Comparison of ENCODE assay signal across 1 cellular context in the genomic region with DNA sequence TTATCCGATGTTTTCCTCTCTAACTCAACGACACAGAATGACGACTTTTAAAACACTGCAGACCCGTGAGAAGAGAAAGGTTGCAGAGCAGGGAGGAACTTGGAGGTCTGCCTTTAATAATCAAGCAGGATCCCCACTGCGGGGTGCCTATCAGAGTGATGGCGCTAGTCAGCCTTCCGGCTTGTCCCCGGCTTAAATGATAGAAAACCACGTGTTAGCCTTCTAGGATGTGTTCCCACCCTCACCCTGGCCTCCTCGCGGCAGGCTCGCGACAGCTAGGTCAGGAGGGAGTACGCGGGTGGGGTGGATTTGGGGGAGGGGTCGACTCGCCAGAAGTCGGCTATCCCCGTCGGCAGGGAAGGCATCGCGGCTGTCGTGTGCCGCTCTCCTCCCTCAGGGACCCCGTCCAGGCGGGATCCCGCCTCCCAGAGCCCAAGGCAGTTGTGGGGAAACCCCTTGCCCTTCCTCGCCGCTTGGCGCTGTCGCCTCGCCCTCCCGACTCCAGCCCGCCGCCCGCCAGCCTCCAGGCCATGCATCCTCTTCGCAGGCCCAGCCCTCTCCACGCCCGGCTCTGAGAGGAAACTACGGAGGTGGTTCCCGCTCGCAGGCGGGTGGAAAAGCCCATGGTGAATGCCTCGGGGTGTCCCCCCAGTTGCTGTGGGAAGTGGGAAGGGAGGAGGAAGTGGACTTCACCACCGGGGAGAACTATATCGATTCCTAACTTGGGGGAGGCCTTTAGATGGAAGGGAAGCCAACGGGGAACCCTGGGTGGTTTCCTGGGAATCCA.
A peak's percentile ranks its signal among the peaks of the same experiment; 100 is the strongest.
TF ChIP-seq lines count a peak whose summit lies in the region.

No MANE protein-coding gene starts in this region.

TF ChIP-seq in HEK293, 187 proteins besides CTCF, POLR2A, EP300 and RAD21 (continued from another document and continues in another):
- TF ChIP-seq, protein P1, sequence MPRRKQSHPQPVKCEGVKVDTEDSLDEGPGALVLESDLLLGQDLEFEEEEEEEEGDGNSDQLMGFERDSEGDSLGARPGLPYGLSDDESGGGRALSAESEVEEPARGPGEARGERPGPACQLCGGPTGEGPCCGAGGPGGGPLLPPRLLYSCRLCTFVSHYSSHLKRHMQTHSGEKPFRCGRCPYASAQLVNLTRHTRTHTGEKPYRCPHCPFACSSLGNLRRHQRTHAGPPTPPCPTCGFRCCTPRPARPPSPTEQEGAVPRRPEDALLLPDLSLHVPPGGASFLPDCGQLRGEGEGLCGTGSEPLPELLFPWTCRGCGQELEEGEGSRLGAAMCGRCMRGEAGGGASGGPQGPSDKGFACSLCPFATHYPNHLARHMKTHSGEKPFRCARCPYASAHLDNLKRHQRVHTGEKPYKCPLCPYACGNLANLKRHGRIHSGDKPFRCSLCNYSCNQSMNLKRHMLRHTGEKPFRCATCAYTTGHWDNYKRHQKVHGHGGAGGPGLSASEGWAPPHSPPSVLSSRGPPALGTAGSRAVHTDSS (tag by site-specific recombination; IDR thresholded peaks at IDR 0.05) = peak; percentile 52
- TF ChIP-seq, protein P2, sequence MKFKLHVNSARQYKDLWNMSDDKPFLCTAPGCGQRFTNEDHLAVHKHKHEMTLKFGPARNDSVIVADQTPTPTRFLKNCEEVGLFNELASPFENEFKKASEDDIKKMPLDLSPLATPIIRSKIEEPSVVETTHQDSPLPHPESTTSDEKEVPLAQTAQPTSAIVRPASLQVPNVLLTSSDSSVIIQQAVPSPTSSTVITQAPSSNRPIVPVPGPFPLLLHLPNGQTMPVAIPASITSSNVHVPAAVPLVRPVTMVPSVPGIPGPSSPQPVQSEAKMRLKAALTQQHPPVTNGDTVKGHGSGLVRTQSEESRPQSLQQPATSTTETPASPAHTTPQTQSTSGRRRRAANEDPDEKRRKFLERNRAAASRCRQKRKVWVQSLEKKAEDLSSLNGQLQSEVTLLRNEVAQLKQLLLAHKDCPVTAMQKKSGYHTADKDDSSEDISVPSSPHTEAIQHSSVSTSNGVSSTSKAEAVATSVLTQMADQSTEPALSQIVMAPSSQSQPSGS (tag by site-specific recombination; IDR thresholded peaks at IDR 0.05; ENCODE audit: low read depth) = 0 out of 2 replicates have a peak, but pooled peaks have one; percentile 3
- TF ChIP-seq, protein P3, sequence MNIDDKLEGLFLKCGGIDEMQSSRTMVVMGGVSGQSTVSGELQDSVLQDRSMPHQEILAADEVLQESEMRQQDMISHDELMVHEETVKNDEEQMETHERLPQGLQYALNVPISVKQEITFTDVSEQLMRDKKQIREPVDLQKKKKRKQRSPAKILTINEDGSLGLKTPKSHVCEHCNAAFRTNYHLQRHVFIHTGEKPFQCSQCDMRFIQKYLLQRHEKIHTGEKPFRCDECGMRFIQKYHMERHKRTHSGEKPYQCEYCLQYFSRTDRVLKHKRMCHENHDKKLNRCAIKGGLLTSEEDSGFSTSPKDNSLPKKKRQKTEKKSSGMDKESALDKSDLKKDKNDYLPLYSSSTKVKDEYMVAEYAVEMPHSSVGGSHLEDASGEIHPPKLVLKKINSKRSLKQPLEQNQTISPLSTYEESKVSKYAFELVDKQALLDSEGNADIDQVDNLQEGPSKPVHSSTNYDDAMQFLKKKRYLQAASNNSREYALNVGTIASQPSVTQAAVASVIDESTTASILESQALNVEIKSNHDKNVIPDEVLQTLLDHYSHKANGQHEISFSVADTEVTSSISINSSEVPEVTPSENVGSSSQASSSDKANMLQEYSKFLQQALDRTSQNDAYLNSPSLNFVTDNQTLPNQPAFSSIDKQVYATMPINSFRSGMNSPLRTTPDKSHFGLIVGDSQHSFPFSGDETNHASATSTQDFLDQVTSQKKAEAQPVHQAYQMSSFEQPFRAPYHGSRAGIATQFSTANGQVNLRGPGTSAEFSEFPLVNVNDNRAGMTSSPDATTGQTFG (tag by site-specific recombination; IDR thresholded peaks at IDR 0.05; ENCODE audit: borderline replicate concordance) = no peak
- no peak for TF ChIP-seq ZNF830 (tag by site-specific recombination; IDR thresholded peaks at IDR 0.05; ENCODE audit: low read depth)
- no peak for TF ChIP-seq ZNF560 (tag by site-specific recombination; IDR thresholded peaks at IDR 0.05; ENCODE audit: borderline replicate concordance)
- no peak for TF ChIP-seq ZNF112 (tag by site-specific recombination; IDR thresholded peaks at IDR 0.05)
- TF ChIP-seq, protein P4, sequence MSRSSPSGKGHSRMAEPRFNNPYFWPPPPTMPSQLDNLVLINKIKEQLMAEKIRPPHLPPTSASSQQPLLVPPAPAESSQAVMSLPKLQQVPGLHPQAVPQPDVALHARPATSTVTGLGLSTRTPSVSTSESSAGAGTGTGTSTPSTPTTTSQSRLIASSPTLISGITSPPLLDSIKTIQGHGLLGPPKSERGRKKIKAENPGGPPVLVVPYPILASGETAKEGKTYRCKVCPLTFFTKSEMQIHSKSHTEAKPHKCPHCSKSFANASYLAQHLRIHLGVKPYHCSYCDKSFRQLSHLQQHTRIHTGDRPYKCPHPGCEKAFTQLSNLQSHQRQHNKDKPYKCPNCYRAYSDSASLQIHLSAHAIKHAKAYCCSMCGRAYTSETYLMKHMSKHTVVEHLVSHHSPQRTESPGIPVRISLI (tag by site-specific recombination; IDR thresholded peaks at IDR 0.05) = no peak
- TF ChIP-seq ZNF664 (tag by site-specific recombination; IDR thresholded peaks at IDR 0.05) = no peak
- TF ChIP-seq KLF16 (tag by site-specific recombination; IDR thresholded peaks at IDR 0.05) = peak; percentile 94
- peak; percentile 79 for TF ChIP-seq ZFP37 (tag by site-specific recombination; IDR thresholded peaks at IDR 0.05)
- TF ChIP-seq ZNF768 (tag by site-specific recombination; IDR thresholded peaks at IDR 0.05) = no peak
- TF ChIP-seq, protein P5, sequence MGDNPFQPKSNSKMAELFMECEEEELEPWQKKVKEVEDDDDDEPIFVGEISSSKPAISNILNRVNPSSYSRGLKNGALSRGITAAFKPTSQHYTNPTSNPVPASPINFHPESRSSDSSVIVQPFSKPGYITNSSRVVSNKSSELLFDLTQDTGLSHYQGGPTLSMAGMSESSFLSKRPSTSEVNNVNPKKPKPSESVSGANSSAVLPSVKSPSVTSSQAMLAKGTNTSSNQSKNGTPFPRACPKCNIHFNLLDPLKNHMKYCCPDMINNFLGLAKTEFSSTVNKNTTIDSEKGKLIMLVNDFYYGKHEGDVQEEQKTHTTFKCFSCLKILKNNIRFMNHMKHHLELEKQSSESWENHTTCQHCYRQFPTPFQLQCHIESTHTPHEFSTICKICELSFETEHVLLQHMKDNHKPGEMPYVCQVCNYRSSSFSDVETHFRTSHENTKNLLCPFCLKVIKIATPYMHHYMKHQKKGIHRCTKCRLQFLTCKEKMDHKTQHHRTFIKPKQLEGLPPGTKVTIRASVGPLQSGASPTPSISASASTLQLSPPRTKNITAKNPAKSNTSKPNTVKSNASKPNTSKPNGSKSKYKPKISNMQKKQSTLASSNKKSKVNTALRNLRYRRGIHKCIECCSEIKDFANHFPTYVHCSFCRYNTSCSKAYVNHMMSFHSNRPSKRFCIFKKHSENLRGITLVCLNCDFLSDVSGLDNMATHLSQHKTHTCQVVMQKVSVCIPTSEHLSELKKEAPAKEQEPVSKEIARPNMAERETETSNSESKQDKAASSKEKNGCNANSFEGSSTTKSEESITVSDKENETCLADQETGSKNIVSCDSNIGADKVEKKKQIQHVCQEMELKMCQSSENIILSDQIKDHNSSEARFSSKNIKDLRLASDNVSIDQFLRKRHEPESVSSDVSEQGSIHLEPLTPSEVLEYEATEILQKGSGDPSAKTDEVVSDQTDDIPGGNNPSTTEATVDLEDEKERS (tag by site-specific recombination; IDR thresholded peaks at IDR 0.05) = 0 out of 2 replicates have a peak, but pooled peaks have one; percentile 10
- no peak for TF ChIP-seq ZSCAN16 (tag by site-specific recombination; IDR thresholded peaks at IDR 0.05)
- TF ChIP-seq, protein P6, sequence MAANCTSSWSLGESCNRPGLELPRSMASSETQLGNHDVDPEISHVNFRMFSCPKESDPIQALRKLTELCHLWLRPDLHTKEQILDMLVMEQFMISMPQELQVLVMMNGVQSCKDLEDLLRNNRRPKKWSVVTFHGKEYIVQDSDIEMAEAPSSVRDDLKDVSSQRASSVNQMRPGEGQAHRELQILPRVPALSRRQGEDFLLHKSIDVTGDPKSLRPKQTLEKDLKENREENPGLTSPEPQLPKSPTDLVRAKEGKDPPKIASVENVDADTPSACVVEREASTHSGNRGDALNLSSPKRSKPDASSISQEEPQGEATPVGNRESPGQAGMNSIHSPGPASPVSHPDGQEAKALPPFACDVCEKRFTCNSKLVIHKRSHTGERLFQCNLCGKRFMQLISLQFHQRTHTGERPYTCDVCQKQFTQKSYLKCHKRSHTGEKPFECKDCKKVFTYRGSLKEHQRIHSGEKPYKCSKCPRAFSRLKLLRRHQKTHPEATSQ (tag by site-specific recombination; IDR thresholded peaks at IDR 0.05) = peak; percentile 91
- no peak for TF ChIP-seq ZNF311 (tag by site-specific recombination; IDR thresholded peaks at IDR 0.05; ENCODE audit: borderline replicate concordance)
- TF ChIP-seq, protein P7, sequence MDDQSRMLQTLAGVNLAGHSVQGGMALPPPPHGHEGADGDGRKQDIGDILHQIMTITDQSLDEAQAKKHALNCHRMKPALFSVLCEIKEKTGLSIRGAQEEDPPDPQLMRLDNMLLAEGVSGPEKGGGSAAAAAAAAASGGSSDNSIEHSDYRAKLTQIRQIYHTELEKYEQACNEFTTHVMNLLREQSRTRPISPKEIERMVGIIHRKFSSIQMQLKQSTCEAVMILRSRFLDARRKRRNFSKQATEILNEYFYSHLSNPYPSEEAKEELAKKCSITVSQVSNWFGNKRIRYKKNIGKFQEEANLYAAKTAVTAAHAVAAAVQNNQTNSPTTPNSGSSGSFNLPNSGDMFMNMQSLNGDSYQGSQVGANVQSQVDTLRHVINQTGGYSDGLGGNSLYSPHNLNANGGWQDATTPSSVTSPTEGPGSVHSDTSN (CRISPR knock-in tag; IDR thresholded peaks at IDR 0.05) = no peak; the same call in 1 of the 2 replicates
- TF ChIP-seq, protein P8, sequence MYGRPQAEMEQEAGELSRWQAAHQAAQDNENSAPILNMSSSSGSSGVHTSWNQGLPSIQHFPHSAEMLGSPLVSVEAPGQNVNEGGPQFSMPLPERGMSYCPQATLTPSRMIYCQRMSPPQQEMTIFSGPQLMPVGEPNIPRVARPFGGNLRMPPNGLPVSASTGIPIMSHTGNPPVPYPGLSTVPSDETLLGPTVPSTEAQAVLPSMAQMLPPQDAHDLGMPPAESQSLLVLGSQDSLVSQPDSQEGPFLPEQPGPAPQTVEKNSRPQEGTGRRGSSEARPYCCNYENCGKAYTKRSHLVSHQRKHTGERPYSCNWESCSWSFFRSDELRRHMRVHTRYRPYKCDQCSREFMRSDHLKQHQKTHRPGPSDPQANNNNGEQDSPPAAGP (tag by site-specific recombination; IDR thresholded peaks at IDR 0.05) = peak; percentile 95
- peak; percentile 42; the same call in 1 of the 2 replicates for TF ChIP-seq ZBTB1 (tag by site-specific recombination; IDR thresholded peaks at IDR 0.05)
- peak; percentile 50; the same call in 1 of the 2 replicates for TF ChIP-seq ZSCAN23 (tag by site-specific recombination; IDR thresholded peaks at IDR 0.05)
- TF ChIP-seq ZNF623 (tag by site-specific recombination; IDR thresholded peaks at IDR 0.05) = no peak
- TF ChIP-seq, protein P9, sequence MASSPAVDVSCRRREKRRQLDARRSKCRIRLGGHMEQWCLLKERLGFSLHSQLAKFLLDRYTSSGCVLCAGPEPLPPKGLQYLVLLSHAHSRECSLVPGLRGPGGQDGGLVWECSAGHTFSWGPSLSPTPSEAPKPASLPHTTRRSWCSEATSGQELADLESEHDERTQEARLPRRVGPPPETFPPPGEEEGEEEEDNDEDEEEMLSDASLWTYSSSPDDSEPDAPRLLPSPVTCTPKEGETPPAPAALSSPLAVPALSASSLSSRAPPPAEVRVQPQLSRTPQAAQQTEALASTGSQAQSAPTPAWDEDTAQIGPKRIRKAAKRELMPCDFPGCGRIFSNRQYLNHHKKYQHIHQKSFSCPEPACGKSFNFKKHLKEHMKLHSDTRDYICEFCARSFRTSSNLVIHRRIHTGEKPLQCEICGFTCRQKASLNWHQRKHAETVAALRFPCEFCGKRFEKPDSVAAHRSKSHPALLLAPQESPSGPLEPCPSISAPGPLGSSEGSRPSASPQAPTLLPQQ (tag by site-specific recombination; IDR thresholded peaks at IDR 0.05) = peak; percentile 80
- peak; percentile 76 for TF ChIP-seq ZNF600 (tag by site-specific recombination; IDR thresholded peaks at IDR 0.05)
- no peak for TF ChIP-seq ZNF138 (tag by site-specific recombination; IDR thresholded peaks at IDR 0.05; ENCODE audit: borderline replicate concordance)
- TF ChIP-seq, protein P10, sequence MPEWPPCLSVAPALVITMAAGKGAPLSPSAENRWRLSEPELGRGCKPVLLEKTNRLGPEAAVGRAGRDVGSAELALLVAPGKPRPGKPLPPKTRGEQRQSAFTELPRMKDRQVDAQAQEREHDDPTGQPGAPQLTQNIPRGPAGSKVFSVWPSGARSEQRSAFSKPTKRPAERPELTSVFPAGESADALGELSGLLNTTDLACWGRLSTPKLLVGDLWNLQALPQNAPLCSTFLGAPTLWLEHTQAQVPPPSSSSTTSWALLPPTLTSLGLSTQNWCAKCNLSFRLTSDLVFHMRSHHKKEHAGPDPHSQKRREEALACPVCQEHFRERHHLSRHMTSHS (tag by site-specific recombination; IDR thresholded peaks at IDR 0.05) = no peak
- TF ChIP-seq ZNF521 (tag by site-specific recombination; IDR thresholded peaks at IDR 0.05) = no peak
- TF ChIP-seq, protein P11, sequence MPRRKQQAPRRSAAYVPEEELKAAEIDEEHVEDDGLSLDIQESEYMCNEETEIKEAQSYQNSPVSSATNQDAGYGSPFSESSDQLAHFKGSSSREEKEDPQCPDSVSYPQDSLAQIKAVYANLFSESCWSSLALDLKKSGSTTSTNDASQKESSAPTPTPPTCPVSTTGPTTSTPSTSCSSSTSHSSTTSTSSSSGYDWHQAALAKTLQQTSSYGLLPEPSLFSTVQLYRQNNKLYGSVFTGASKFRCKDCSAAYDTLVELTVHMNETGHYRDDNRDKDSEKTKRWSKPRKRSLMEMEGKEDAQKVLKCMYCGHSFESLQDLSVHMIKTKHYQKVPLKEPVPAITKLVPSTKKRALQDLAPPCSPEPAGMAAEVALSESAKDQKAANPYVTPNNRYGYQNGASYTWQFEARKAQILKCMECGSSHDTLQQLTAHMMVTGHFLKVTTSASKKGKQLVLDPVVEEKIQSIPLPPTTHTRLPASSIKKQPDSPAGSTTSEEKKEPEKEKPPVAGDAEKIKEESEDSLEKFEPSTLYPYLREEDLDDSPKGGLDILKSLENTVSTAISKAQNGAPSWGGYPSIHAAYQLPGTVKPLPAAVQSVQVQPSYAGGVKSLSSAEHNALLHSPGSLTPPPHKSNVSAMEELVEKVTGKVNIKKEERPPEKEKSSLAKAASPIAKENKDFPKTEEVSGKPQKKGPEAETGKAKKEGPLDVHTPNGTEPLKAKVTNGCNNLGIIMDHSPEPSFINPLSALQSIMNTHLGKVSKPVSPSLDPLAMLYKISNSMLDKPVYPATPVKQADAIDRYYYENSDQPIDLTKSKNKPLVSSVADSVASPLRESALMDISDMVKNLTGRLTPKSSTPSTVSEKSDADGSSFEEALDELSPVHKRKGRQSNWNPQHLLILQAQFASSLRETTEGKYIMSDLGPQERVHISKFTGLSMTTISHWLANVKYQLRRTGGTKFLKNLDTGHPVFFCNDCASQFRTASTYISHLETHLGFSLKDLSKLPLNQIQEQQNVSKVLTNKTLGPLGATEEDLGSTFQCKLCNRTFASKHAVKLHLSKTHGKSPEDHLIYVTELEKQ (tag by site-specific recombination; IDR thresholded peaks at IDR 0.05; ENCODE audit: borderline replicate concordance) = peak; percentile 23; the same call in 1 of the 2 replicates
- TF ChIP-seq ZNF266 (tag by site-specific recombination; IDR thresholded peaks at IDR 0.05; ENCODE audit: low read depth) = no peak
- TF ChIP-seq ZFP3 (tag by site-specific recombination; IDR thresholded peaks at IDR 0.05; ENCODE audit: low read depth) = no peak
- TF ChIP-seq ZNF596 (tag by site-specific recombination; IDR thresholded peaks at IDR 0.05) = no peak
